ENCODE assay signal across 26 cellular contexts in genomic region chr2:70283500-70284191, GRCh38. TPM values are rescaled to one million over a fixed set of nuclear protein-coding genes. Genes with fewer than 3 reads are reported as not detected.
DNase-seq lines count a peak whose midpoint lies in the region; ATAC-seq and TF ChIP-seq lines count a peak whose summit lies in the region.
"Had no signal": no experiment of that assay in that cellular context is flagged by ENCODE, and none has a peak within 500 bp of the region (broad histone marks: within the 10 kb centered on the region; RNA-seq: fewer than 3 reads in every experiment).

No MANE protein-coding gene starts in this region.

- no peak overlapping the region for H4K8ac ChIP-seq in mesendoderm (ENCODE audit: low read depth, low read length)

- no peak for DNase-seq in activated T-cell treated with anti-CD3 and anti-CD28 coated beads, Interleukin-2, amount 50 U/mL, for 24 hours
- DNase-seq in activated T-cell treated with anti-CD3 and anti-CD28 coated beads, Interleukin-2, amount 50 U/mL, for 48 hours: no peak
- no peak for DNase-seq in CD4-positive, alpha-beta memory T cell
- DNase-seq in mesendoderm (peak; percentile 34), tibial nerve (ENCODE audit: low spot score in 2 of 2) (no peak)
- no peak for DNase-seq in activated CD4-positive, CD25-positive, alpha-beta regulatory T cell (lab: John Stamatoyannopoulos, UW)
- DNase-seq: activated CD4-positive, CD25-positive, alpha-beta regulatory T cell treated with anti-CD3 and anti-CD28 coated beads, Interleukin-2, amount 50 U/mL, for 72 hours; activated effector memory CD4-positive, alpha-beta T cell treated with anti-CD3 and anti-CD28 coated beads, Interleukin-2, amount 50 U/mL, for 16 hours; amygdala; cortex of kidney; H9; NCI-H1048; NCI-H187; NCI-H2171 treated with DMSO at 0.1 percent for 48 hours; NCI-H524 treated with DMSO at 0.1 percent for 48 hours; NK-92 treated with Interleukin-12 subunit alpha and Interleukin-12 subunit beta, amount 100 ng/mL, for 24 hours; PC-9; SIG-M5; SW 1271; upper lobe of right lung had no signal

- intact Hi-C loops in CD4-positive, alpha-beta memory T cell (cut with micrococcal nuclease): no loop called here

- no peak overlapping the region for H3K18ac ChIP-seq in mesendoderm (ENCODE audit: low read length)

- CTCF ChIA-PET in CD4-positive, alpha-beta memory T cell (lab: Charles Lee; ENCODE audit: partially characterized antibody): interaction anchor here (1.5 to 1.6 kb wide), 2 partner anchors 10 to 18 kb away, joined by 4 to 7 read pairs; partner anchors contain the start of genes FAM136A and SNRPG

- H3K4ac ChIP-seq in mesendoderm (ENCODE audit: low read depth, low read length): no peak overlapping the region

- no peaks in the 10 kb centered on the region for H3K9me3 Mint-ChIP-seq in activated T-cell treated with anti-CD3 and anti-CD28 coated beads, Interleukin-2, amount 50 U/mL, for 24 hours
- H3K9me3 Mint-ChIP-seq in CD4-positive, alpha-beta memory T cell: no peaks in the 10 kb centered on the region
- H3K9me3 Mint-ChIP-seq in activated T-helper 17 cell treated with anti-CD3 and anti-CD28 coated beads, Interleukin-2, amount 50 U/mL, for 72 hours: no peaks in the 10 kb centered on the region
- H3K9me3 Mint-ChIP-seq: H9 had no signal

- no peak overlapping the region for H3K4me3 ChIP-seq in CD4-positive, alpha-beta memory T cell (ENCODE audit: low read length in 2 of 2)
- H3K4me3 ChIP-seq in mesendoderm (ENCODE audit: low read length): no peak overlapping the region
- no peak overlapping the region for H3K4me3 ChIP-seq in tibial nerve
- H3K4me3 ChIP-seq: gastroesophageal sphincter, lung, PC-9, prostate gland, upper lobe of right lung had no signal

- peaks cover 36% of the 10 kb centered on the region for H3K4me1 ChIP-seq in CD4-positive, alpha-beta memory T cell (ENCODE audit: insufficient read depth, low read length)
- H3K4me1 ChIP-seq in mesendoderm (ENCODE audit: control insufficient read depth, low read depth, low read length) (no peaks in the 10 kb centered on the region), tibial nerve (no peaks in the 10 kb centered on the region)
- H3K4me1 ChIP-seq: prostate gland, upper lobe of right lung had no signal

- POLR2A ChIA-PET in CD4-positive, alpha-beta memory T cell (lab: Charles Lee; ENCODE audit: partially characterized antibody): interaction anchor here (0.9 to 3.3 kb wide), 3 partner anchors 10 to 26 kb away, joined by 3 to 20 read pairs (median 8); partner anchors contain the start of genes FAM136A, PCYOX1 and SNRPG

- H2BK15ac ChIP-seq in mesendoderm (replicated peaks; ENCODE audit: low read depth): no peak overlapping the region

- H3K56ac ChIP-seq in mesendoderm (ENCODE audit: low read length): no peak overlapping the region

- H3K36me3 ChIP-seq in CD4-positive, alpha-beta memory T cell (ENCODE audit: insufficient read depth, low read length): peaks cover 75% of the 10 kb centered on the region
- H3K36me3 ChIP-seq in mesendoderm (ENCODE audit: control insufficient read depth, insufficient read depth, low read length) (peaks cover 10% of the 10 kb centered on the region), tibial nerve (peaks cover 9 to 97% (median 14%) of the 10 kb centered on the region in 3 donors)

- H3K79me2 ChIP-seq in mesendoderm (ENCODE audit: control insufficient read depth, insufficient read depth, low read length): peaks cover 11% of the 10 kb centered on the region

- no peak overlapping the region for H3K4me3 Mint-ChIP-seq in activated T-cell treated with anti-CD3 and anti-CD28 coated beads, Interleukin-2, amount 50 U/mL, for 24 hours
- H3K4me3 Mint-ChIP-seq in CD4-positive, alpha-beta memory T cell: peak overlapping the region in 1 of 8 donors; percentile 56
- no peak overlapping the region for H3K4me3 Mint-ChIP-seq in activated T-helper 17 cell treated with anti-CD3 and anti-CD28 coated beads, Interleukin-2, amount 50 U/mL, for 72 hours
- H3K4me3 Mint-ChIP-seq: H9 had no signal

- H3K9me3 ChIP-seq in CD4-positive, alpha-beta memory T cell (ENCODE audit: control insufficient read depth in 1 of 2, low read length in 2 of 2): no peaks in the 10 kb centered on the region
- H3K9me3 ChIP-seq in tibial nerve: no peaks in the 10 kb centered on the region
- H3K9me3 ChIP-seq: gastroesophageal sphincter, prostate gland, upper lobe of right lung had no signal

- no peak for ATAC-seq in activated T-helper 17 cell treated with anti-CD3 and anti-CD28 coated beads, Interleukin-2, amount 50 U/mL, for 72 hours (replicated peaks)
- no peak for ATAC-seq in HG02938 (IDR thresholded peaks at IDR 0.05; ENCODE audit: unreplicated experiment)
- ATAC-seq: gastroesophageal sphincter, upper lobe of right lung had no signal

- H3K4me2 ChIP-seq in mesendoderm (ENCODE audit: low read length): no peak overlapping the region
- H3K4me2 ChIP-seq: PC-9 had no signal

- H3K36me3 Mint-ChIP-seq in activated T-cell treated with anti-CD3 and anti-CD28 coated beads, Interleukin-2, amount 50 U/mL, for 24 hours (ENCODE audit: low read depth): peaks cover 96% of the 10 kb centered on the region
- H3K36me3 Mint-ChIP-seq in CD4-positive, alpha-beta memory T cell: peaks cover 56 to 85% of the 10 kb centered on the region in 2 donors
- H3K36me3 Mint-ChIP-seq in activated T-helper 17 cell treated with anti-CD3 and anti-CD28 coated beads, Interleukin-2, amount 50 U/mL, for 72 hours (ENCODE audit: low read depth): peaks cover 93% of the 10 kb centered on the region

- no peak overlapping the region for H2BK120ac ChIP-seq in mesendoderm (ENCODE audit: low read depth, low read length)

- H3K4me1 Mint-ChIP-seq in activated T-cell treated with anti-CD3 and anti-CD28 coated beads, Interleukin-2, amount 50 U/mL, for 24 hours (ENCODE audit: low read depth): peaks cover 52% of the 10 kb centered on the region
- H3K4me1 Mint-ChIP-seq in CD4-positive, alpha-beta memory T cell: peaks cover 24 to 54% (median 38%) of the 10 kb centered on the region in 4 donors
- peaks cover 17% of the 10 kb centered on the region for H3K4me1 Mint-ChIP-seq in activated T-helper 17 cell treated with anti-CD3 and anti-CD28 coated beads, Interleukin-2, amount 50 U/mL, for 72 hours
- H3K4me1 Mint-ChIP-seq: H9 had no signal

- no peak for TF ChIP-seq EP300 in tibial nerve (IDR thresholded peaks at IDR 0.05)

- no peak for TF ChIP-seq CTCF in tibial nerve (IDR thresholded peaks at IDR 0.05)

- H3K27me3 Mint-ChIP-seq in activated T-cell treated with anti-CD3 and anti-CD28 coated beads, Interleukin-2, amount 50 U/mL, for 24 hours: no peaks in the 10 kb centered on the region
- H3K27me3 Mint-ChIP-seq in CD4-positive, alpha-beta memory T cell: no peaks in the 10 kb centered on the region
- no peaks in the 10 kb centered on the region for H3K27me3 Mint-ChIP-seq in activated T-helper 17 cell treated with anti-CD3 and anti-CD28 coated beads, Interleukin-2, amount 50 U/mL, for 72 hours

- no peak overlapping the region for H2AK5ac ChIP-seq in mesendoderm (ENCODE audit: low read length)

- TF ChIP-seq POLR2A in tibial nerve (IDR thresholded peaks at IDR 0.05): no peak

- peaks cover 6% of the 10 kb centered on the region for H3K79me1 ChIP-seq in mesendoderm (ENCODE audit: low read length)

- no peak overlapping the region for H3K9ac ChIP-seq in mesendoderm (ENCODE audit: low read length)

- H3K27ac Mint-ChIP-seq in activated T-cell treated with anti-CD3 and anti-CD28 coated beads, Interleukin-2, amount 50 U/mL, for 24 hours: peak overlapping the region; percentile 69
- peak overlapping the region; percentile 22 to 74 (median 55) for H3K27ac Mint-ChIP-seq in CD4-positive, alpha-beta memory T cell
- H3K27ac Mint-ChIP-seq in activated T-helper 17 cell treated with anti-CD3 and anti-CD28 coated beads, Interleukin-2, amount 50 U/mL, for 72 hours: peak overlapping the region; percentile 5
- H3K27ac Mint-ChIP-seq: H9 had no signal

- no peaks in the 10 kb centered on the region for H3K27me3 ChIP-seq in CD4-positive, alpha-beta memory T cell (ENCODE audit: insufficient read depth, low read length)
- H3K27me3 ChIP-seq in mesendoderm (ENCODE audit: insufficient read depth, low read length, poor library complexity) (no peaks in the 10 kb centered on the region), tibial nerve (no peaks in the 10 kb centered on the region)
- H3K27me3 ChIP-seq: gastroesophageal sphincter, upper lobe of right lung had no signal

- H2BK5ac ChIP-seq in mesendoderm (ENCODE audit: low read length): no peak overlapping the region

- no peak overlapping the region for H3K23ac ChIP-seq in mesendoderm (ENCODE audit: low read length)

- no peak overlapping the region for H3K27ac ChIP-seq in CD4-positive, alpha-beta memory T cell (ENCODE audit: low read depth, low read length)
- peak overlapping the region; percentile 59 for H3K27ac ChIP-seq in mesendoderm (ENCODE audit: low read depth, low read length)
- H3K27ac ChIP-seq in tibial nerve: no peak overlapping the region
- H3K27ac ChIP-seq: gastroesophageal sphincter, HL-60, PC-9, prostate gland, upper lobe of right lung had no signal

- H4K5ac ChIP-seq in mesendoderm (ENCODE audit: low read length): no peak overlapping the region

- no CpG with 5 or more reads among the region's 5 CpGs for WGBS in mesendoderm (ENCODE audit: extremely low coverage, insufficient coverage, low lambda C conversion rate)
- WGBS in tibial nerve, 2 donors: 92 to 96% methylated on average over 5 of the region's 5 CpGs

RNA-seq across cellular contexts. Expression of gene SNRPG, which starts 9.9 kb away (rescaled TPM):
- 100 to 1,000 TPM; 110 to 111 TPM for total RNA-seq in CD4-positive, alpha-beta memory T cell
- polyA plus RNA-seq in CD4-positive, alpha-beta memory T cell: 100 to 1,000 TPM; 213 to 306 TPM
- total RNA-seq in activated T-helper 17 cell treated with anti-CD3 and anti-CD28 coated beads, Interleukin-2, amount 50 U/mL, for 72 hours: 100 to 1,000 TPM; 232 to 441 TPM
- 687 TPM for polyA plus RNA-seq in mesendoderm (2013, experiment 1 of 2)
- 673 TPM for polyA plus RNA-seq in mesendoderm (2013, experiment 2 of 2)
- 100 to 1,000 TPM in 2 of 4 donors, 10 to 100 TPM in 2; 47.7 to 129 (median 87.5) TPM for total RNA-seq in tibial nerve

RNA-seq across cellular contexts. Expression of gene FAM136A, which starts 18.2 kb away (rescaled TPM):
- 10 to 100 TPM; 26.2 to 27.4 TPM for total RNA-seq in CD4-positive, alpha-beta memory T cell
- 10 to 100 TPM; 33.4 to 43.6 TPM for polyA plus RNA-seq in CD4-positive, alpha-beta memory T cell
- 10 to 100 TPM; 32.5 to 69.2 TPM for total RNA-seq in activated T-helper 17 cell treated with anti-CD3 and anti-CD28 coated beads, Interleukin-2, amount 50 U/mL, for 72 hours
- 126 TPM for polyA plus RNA-seq in mesendoderm (2013, experiment 1 of 2)
- polyA plus RNA-seq in mesendoderm (2013, experiment 2 of 2): 126 TPM
- total RNA-seq in tibial nerve: 10 to 100 TPM in 3 of 4 donors, 1 to 10 TPM in 1; 8.2 to 18.3 (median 13.5) TPM

RNA-seq across cellular contexts. Expression of gene PCYOX1, which starts 25.7 kb away (rescaled TPM):
- 10 to 100 TPM; 40.8 to 44.2 TPM for total RNA-seq in CD4-positive, alpha-beta memory T cell
- polyA plus RNA-seq in CD4-positive, alpha-beta memory T cell: 10 to 100 TPM; 21.5 to 32.9 TPM
- total RNA-seq in activated T-helper 17 cell treated with anti-CD3 and anti-CD28 coated beads, Interleukin-2, amount 50 U/mL, for 72 hours: 10 to 100 TPM; 18.2 to 24.7 TPM
- 22.4 TPM for polyA plus RNA-seq in mesendoderm (2013, experiment 1 of 2)
- 25.7 TPM for polyA plus RNA-seq in mesendoderm (2013, experiment 2 of 2)
- total RNA-seq in tibial nerve: 10 to 100 TPM; 22.8 to 62.7 (median 54.3) TPM

RNA-seq across cellular contexts. Expression of gene TIA1, which starts 35.2 kb away (rescaled TPM):
- 100 to 1,000 TPM; 200 to 208 TPM for total RNA-seq in CD4-positive, alpha-beta memory T cell
- 10 to 100 TPM; 43.3 to 51.2 TPM for polyA plus RNA-seq in CD4-positive, alpha-beta memory T cell
- 10 to 100 TPM; 88.2 to 95.6 TPM for total RNA-seq in activated T-helper 17 cell treated with anti-CD3 and anti-CD28 coated beads, Interleukin-2, amount 50 U/mL, for 72 hours
- polyA plus RNA-seq in mesendoderm (2013, experiment 1 of 2): 57.0 TPM
- polyA plus RNA-seq in mesendoderm (2013, experiment 2 of 2): 57.9 TPM
- total RNA-seq in tibial nerve: 100 to 1,000 TPM in 2 of 4 donors, 10 to 100 TPM in 2; 74.1 to 141 (median 106) TPM

Comparison
In these comparisons a context has a peak if more than half of its experiments do, and no peak if none do; other contexts are left out.
1. H3K27ac Mint-ChIP-seq: peak in every context shown above with its lines; median percentile 69 in activated T-cell treated with anti-CD3 and anti-CD28 coated beads, Interleukin-2, amount 50 U/mL, for 24 hours; 55 in CD4-positive, alpha-beta memory T cell; 5 in activated T-helper 17 cell treated with anti-CD3 and anti-CD28 coated beads, Interleukin-2, amount 50 U/mL, for 72 hours.